In genomic region chr2:143258126-143258892, GRCh38 we compare ENCODE assay signal across 1 cellular context.
TF ChIP-seq lines count a peak whose summit lies in the region.

No MANE protein-coding gene starts in this region.

TF ChIP-seq in H1, 55 proteins besides CTCF, POLR2A, EP300 and RAD21:
- TF ChIP-seq KDM5A (IDR thresholded peaks at IDR 0.05; ENCODE audit: low read length) (no peak), NRF1 (IDR thresholded peaks at IDR 0.05; ENCODE audit: low read depth, low read length) (no peak), RFX5 (IDR thresholded peaks at IDR 0.05; ENCODE audit: borderline replicate concordance, low read depth, low read length) (no peak), HDAC2 (IDR thresholded peaks at IDR 0.05; ENCODE audit: borderline replicate concordance in 1 of 2, low read depth in 2 of 2, low read length in 2 of 2) (no peak), EGR1 (IDR thresholded peaks at IDR 0.05; ENCODE audit: borderline replicate concordance, low read depth, low read length) (no peak), ZNF274 (IDR thresholded peaks at IDR 0.05; ENCODE audit: borderline replicate concordance, extremely low read depth, low read length) (no peak), HDAC6 (IDR thresholded peaks at IDR 0.05; ENCODE audit: low read depth, low read length) (no peak), MAFK (IDR thresholded peaks at IDR 0.05; ENCODE audit: low read depth, low read length) (no peak), SP1 (IDR thresholded peaks at IDR 0.05; ENCODE audit: low read depth, low read length) (no peak), CTBP2 (IDR thresholded peaks at IDR 0.05; ENCODE audit: borderline replicate concordance, insufficient read depth, insufficient read length, low read length) (no peak), TCF12 (IDR thresholded peaks at IDR 0.05; ENCODE audit: low read depth, low read length) (no peak), POU5F1 (IDR thresholded peaks at IDR 0.05; ENCODE audit: low read depth, low read length) (no peak), BRCA1 (IDR thresholded peaks at IDR 0.05; ENCODE audit: low read depth, low read length) (no peak), CHD1 (IDR thresholded peaks at IDR 0.05; ENCODE audit: low read depth, low read length) (no peak), SIRT6 (IDR thresholded peaks at IDR 0.05; ENCODE audit: low read length) (no peak), TAF7 (optimal IDR thresholded peaks at IDR 0.05; ENCODE audit: borderline replicate concordance, low read depth, low read length) (no peak)
